In genomic region chr4:171880136-171880535, GRCh38 we compare ENCODE assay signal across 15 cellular contexts.
DNase-seq lines count a peak whose midpoint lies in the region; ATAC-seq, FAIRE-seq and TF ChIP-seq lines count a peak whose summit lies in the region.
"Had no signal": no experiment of that assay in that cellular context is flagged by ENCODE, and none has a peak within 500 bp of the region (broad histone marks: within the 10 kb centered on the region; RNA-seq: fewer than 3 reads in every experiment).

No MANE protein-coding gene starts in this region.

- no peaks in the 10 kb centered on the region for H3K27me3 Mint-ChIP-seq in Calu3 (ENCODE audit: unreplicated experiment)
- no peaks in the 10 kb centered on the region for H3K27me3 Mint-ChIP-seq in activated T-helper 2 cell treated with anti-CD3 and anti-CD28 coated beads, Interferon-gamma antibody, Interleukin-2, Interleukin-4, amounts not matched to agents 10 μg/mL and 5 μg/mL and 100 μg/mL, durations not matched to agents 14 hours and 24 hours and 36 hours (ENCODE audit: low read depth)

- H2AFZ ChIP-seq in neuronal stem cell (ENCODE audit: low read length): peak overlapping the region; percentile 4
- H2AFZ ChIP-seq: PC-9 had no signal

- FAIRE-seq in RCC 7860 (lab: Jason Lieb, UNC): no peak
- FAIRE-seq: GM12891, kidney had no signal

- H3K9me3 Mint-ChIP-seq in Calu3 (ENCODE audit: low read depth, unreplicated experiment): no peaks in the 10 kb centered on the region
- H3K9me3 Mint-ChIP-seq in activated T-helper 2 cell treated with anti-CD3 and anti-CD28 coated beads, Interferon-gamma antibody, Interleukin-2, Interleukin-4, amounts not matched to agents 10 μg/mL and 5 μg/mL and 100 μg/mL, durations not matched to agents 14 hours and 24 hours and 36 hours: no peaks in the 10 kb centered on the region
- H3K9me3 Mint-ChIP-seq: nephron progenitor cell had no signal

- H3K18ac ChIP-seq in neuronal stem cell (ENCODE audit: low read length): no peak overlapping the region

- no peak overlapping the region for H3K4me3 Mint-ChIP-seq in Calu3 (ENCODE audit: low read depth, unreplicated experiment)
- H3K4me3 Mint-ChIP-seq in activated T-helper 2 cell treated with anti-CD3 and anti-CD28 coated beads, Interferon-gamma antibody, Interleukin-2, Interleukin-4, amounts not matched to agents 10 μg/mL and 5 μg/mL and 100 μg/mL, durations not matched to agents 14 hours and 24 hours and 36 hours (ENCODE audit: low read depth): no peak overlapping the region
- H3K4me3 Mint-ChIP-seq: nephron progenitor cell had no signal

- H2BK15ac ChIP-seq in neuronal stem cell (ENCODE audit: low read length): no peak overlapping the region

- H4K8ac ChIP-seq in neuronal stem cell (ENCODE audit: low read depth, low read length): no peak overlapping the region

- no peak for TF ChIP-seq POLR2A in vagina (IDR thresholded peaks at IDR 0.05)

- ATAC-seq in GM18519 (IDR thresholded peaks at IDR 0.05; ENCODE audit: low FRiP score, unreplicated experiment): no peak

- H3K23ac ChIP-seq in neuronal stem cell (ENCODE audit: low read depth, low read length, poor library complexity): no peak overlapping the region

- peak overlapping the region; percentile 62 for H3K27ac Mint-ChIP-seq in Calu3 (ENCODE audit: unreplicated experiment)
- H3K27ac Mint-ChIP-seq in activated T-helper 2 cell treated with anti-CD3 and anti-CD28 coated beads, Interferon-gamma antibody, Interleukin-2, Interleukin-4, amounts not matched to agents 10 μg/mL and 5 μg/mL and 100 μg/mL, durations not matched to agents 14 hours and 24 hours and 36 hours: no peak overlapping the region
- H3K27ac Mint-ChIP-seq: nephron progenitor cell had no signal

- H3K4me1 Mint-ChIP-seq in Calu3 (ENCODE audit: low read depth, unreplicated experiment): peaks cover 11% of the 10 kb centered on the region
- H3K4me1 Mint-ChIP-seq in activated T-helper 2 cell treated with anti-CD3 and anti-CD28 coated beads, Interferon-gamma antibody, Interleukin-2, Interleukin-4, amounts not matched to agents 10 μg/mL and 5 μg/mL and 100 μg/mL, durations not matched to agents 14 hours and 24 hours and 36 hours (ENCODE audit: low read depth): no peaks in the 10 kb centered on the region
- H3K4me1 Mint-ChIP-seq: nephron progenitor cell had no signal

- intact Hi-C loops in Calu3 (cut with micrococcal nuclease; ENCODE audit: unreplicated experiment) (no loop called here), head of caudate nucleus (cut with DNase I) (no loop called here), vagina (cut with DNase I) (no loop called here)
- intact Hi-C loops in activated T-helper 2 cell treated with anti-CD3 and anti-CD28 coated beads, Interferon-gamma antibody, Interleukin-2, Interleukin-4, amounts not matched to agents 10 μg/mL and 5 μg/mL and 100 μg/mL, durations not matched to agents 14 hours and 24 hours and 36 hours (cut with micrococcal nuclease): no loop called here

- H2BK12ac ChIP-seq in neuronal stem cell (ENCODE audit: low read length): no peak overlapping the region

- H3K36me3 ChIP-seq in neuronal stem cell (replicated peaks in 1 of 2; ENCODE audit: control insufficient read depth in 2 of 2, insufficient read depth in 2 of 2, low read length in 2 of 2) (no peaks in the 10 kb centered on the region), vagina (no peaks in the 10 kb centered on the region)

- CTCF ChIA-PET in Calu3 (lab: Charles Lee): no interaction called here

- DNase-seq in Calu3: peak; percentile 2
- peak; percentile 21 for DNase-seq in RCC 7860 (ENCODE audit: low spot score)
- DNase-seq in epidermal melanocyte (ENCODE audit: insufficient read length, low spot score): peak; percentile 35
- DNase-seq in neuronal stem cell (ENCODE audit: low spot score): no peak
- no peak for DNase-seq in activated T-helper 2 cell treated with anti-CD3 and anti-CD28 coated beads, Interferon-gamma antibody, Interleukin-2, Interleukin-4, amounts not matched to agents 10 μg/mL and 5 μg/mL and 100 μg/mL, durations not matched to agents 14 hours and 24 hours and 36 hours (ENCODE audit: low spot score)
- no peak for DNase-seq in head of caudate nucleus
- no peak for DNase-seq in vagina (ENCODE audit: extremely low spot score in 2 of 2)
- DNase-seq: Caco-2; kidney; MM.1S; nephron progenitor cell; stimulated activated CD4-positive, alpha-beta T cell treated with anti-CD3 and anti-CD28 coated beads, Interleukin-15, amount 100 ng/mL, for 24 hours had no signal

- no peak overlapping the region for H3K14ac ChIP-seq in neuronal stem cell (ENCODE audit: low read length)

- no TSS peak for BruUV-seq in Calu3 (replicated peaks; lab: Mats Ljungman, UMichigan)

- no peaks in the 10 kb centered on the region for H3K27me3 ChIP-seq in neuronal stem cell (ENCODE audit: control insufficient read depth in 3 of 3, insufficient read depth in 3 of 3, low read depth in 1 of 3, low read length in 3 of 3)
- no peaks in the 10 kb centered on the region for H3K27me3 ChIP-seq in vagina

- no CpG with 5 or more reads among the region's 3 CpGs for WGBS in neuronal stem cell (ENCODE audit: extremely low coverage in 2 of 2, insufficient read length in 2 of 2, insufficient replicate concordance in 1 of 2), 2 donors

- peaks cover 0 to 1% of the 10 kb centered on the region in 2 donors for H3K4me1 ChIP-seq in neuronal stem cell (ENCODE audit: control insufficient read depth in 2 of 2, insufficient read depth in 1 of 2, low read depth in 1 of 2, low read length in 2 of 2)
- H3K4me1 ChIP-seq in vagina: no peaks in the 10 kb centered on the region

- H3K36me3 Mint-ChIP-seq in Calu3 (ENCODE audit: insufficient read depth, unreplicated experiment): no peaks in the 10 kb centered on the region
- H3K36me3 Mint-ChIP-seq in activated T-helper 2 cell treated with anti-CD3 and anti-CD28 coated beads, Interferon-gamma antibody, Interleukin-2, Interleukin-4, amounts not matched to agents 10 μg/mL and 5 μg/mL and 100 μg/mL, durations not matched to agents 14 hours and 24 hours and 36 hours (ENCODE audit: low read depth): no peaks in the 10 kb centered on the region

- H3K4me3 ChIP-seq in neuronal stem cell (ENCODE audit: low read length in 2 of 2) (no peak overlapping the region), vagina (no peak overlapping the region)
- H3K4me3 ChIP-seq: PC-9 had no signal

- H4K91ac ChIP-seq in neuronal stem cell (ENCODE audit: low read depth, low read length, poor library complexity): no peak overlapping the region

- no peak overlapping the region for H2BK5ac ChIP-seq in neuronal stem cell (ENCODE audit: low read length)

- no peak overlapping the region for H3K4me2 ChIP-seq in neuronal stem cell (ENCODE audit: insufficient read depth, low read length, poor library complexity, severe bottlenecking)
- H3K4me2 ChIP-seq: PC-9 had no signal

- no peaks in the 10 kb centered on the region for H3K79me1 ChIP-seq in neuronal stem cell (ENCODE audit: low read depth, low read length)

- H3K9me3 ChIP-seq in neuronal stem cell (replicated peaks in 1 of 2; ENCODE audit: control insufficient read depth in 2 of 2, insufficient read depth in 1 of 2, low read depth in 1 of 2, low read length in 2 of 2) (no peaks in the 10 kb centered on the region), vagina (no peaks in the 10 kb centered on the region)
- H3K9me3 ChIP-seq: Caco-2 had no signal

- H3K4ac ChIP-seq in neuronal stem cell (ENCODE audit: low read length): no peak overlapping the region

- no peak overlapping the region for H2AK5ac ChIP-seq in neuronal stem cell (ENCODE audit: low read depth, low read length)

- H3K27ac ChIP-seq in neuronal stem cell (replicated peaks; ENCODE audit: low read length) (no peak overlapping the region), vagina (no peak overlapping the region)
- H3K27ac ChIP-seq: PC-9 had no signal

- no peak overlapping the region for H2BK120ac ChIP-seq in neuronal stem cell (ENCODE audit: low read depth, low read length)

- TF ChIP-seq CTCF in Calu3 (IDR thresholded peaks at IDR 0.05; ENCODE audit: unreplicated experiment) (no peak), vagina (IDR thresholded peaks at IDR 0.05) (no peak)

- H3K9ac ChIP-seq in neuronal stem cell (ENCODE audit: low read depth, low read length, poor library complexity): no peak overlapping the region

Comparison
In these comparisons a context has a peak if more than half of its experiments do, and no peak if none do; other contexts are left out.
1. DNase-seq: peak in Calu3 (single experiment), RCC 7860 (single experiment) and epidermal melanocyte (single experiment); none in neuronal stem cell (single experiment), activated T-helper 2 cell treated with anti-CD3 and anti-CD28 coated beads, Interferon-gamma antibody, Interleukin-2, Interleukin-4, amounts not matched to agents 10 μg/mL and 5 μg/mL and 100 μg/mL, durations not matched to agents 14 hours and 24 hours and 36 hours (single experiment), head of caudate nucleus (0 of 42) and vagina (0 of 2).